ENCODE assay signal across 22 cellular contexts in genomic region chr17:37746617-37747016, GRCh38. TPM values are rescaled to one million over a fixed set of nuclear protein-coding genes. Genes with fewer than 3 reads are reported as not detected.
A peak's percentile ranks its signal among the peaks of the same experiment; 100 is the strongest.
DNase-seq lines count a peak whose midpoint lies in the region; TF ChIP-seq lines count a peak whose summit lies in the region.
"Had no signal": no experiment of that assay in that cellular context is flagged by ENCODE, and none has a peak within 500 bp of the region (broad histone marks: within the 10 kb centered on the region; RNA-seq: fewer than 3 reads in every experiment).

No MANE protein-coding gene starts in this region.

- H3K23ac ChIP-seq in mesenchymal stem cell (ENCODE audit: low read length in 2 of 2): peak overlapping the region in 1 of 2 experiments; percentile 52

- no peak overlapping the region for H2AFZ ChIP-seq in mesenchymal stem cell (ENCODE audit: low read depth, low read length)

- TF ChIP-seq CTCF in HEK293 (tag by site-specific recombination; IDR thresholded peaks at IDR 0.05) (no peak), transverse colon (IDR thresholded peaks at IDR 0.05) (no peak)

- in situ Hi-C loops in transverse colon (cut with MboI; ENCODE audit: low pct_ligation_motif_present in 1 of 4, low pct_unique_long_range_greater_than_20kb in 1 of 4, low sequenced_read_pairs in 3 of 4): no loop called here

- CTCF ChIA-PET in HEK293 (lab: Yijun Ruan, JAX): interaction anchor here (0.6 to 2.1 kb wide), 2 partner anchors 23 to 51 kb away, joined by 3 to 8 read pairs; no protein-coding TSS in a partner anchor
- CTCF ChIA-PET in activated CD4-positive, alpha-beta T cell treated with anti-CD3 and anti-CD28 coated beads, Interleukin-2, amount 10 ng/mL, durations not matched to agents 7 days and 5 days (lab: Charles Lee): no interaction called here

- H3K27me3 ChIP-seq in duodenal mucosa (ENCODE audit: control insufficient read depth in 1 of 2, insufficient read depth in 2 of 2, low read length in 2 of 2) (peaks cover 18 to 27% of the 10 kb centered on the region in 2 donors), mesenchymal stem cell (ENCODE audit: control insufficient read depth in 1 of 2, insufficient read depth in 1 of 2, low read length in 2 of 2) (peaks cover 0 to 84% of the 10 kb centered on the region in 2 experiments), transverse colon (peaks cover 69% of the 10 kb centered on the region)

- intact Hi-C loops in transverse colon (cut with DNase I; ENCODE audit: low total_unique reads): no loop called here
- intact Hi-C loops in activated CD4-positive, alpha-beta T cell treated with anti-CD3 and anti-CD28 coated beads, Interleukin-2, amount 10 ng/mL, durations not matched to agents 24 days and 14 days (cut with micrococcal nuclease): loop anchor here (5.0 kb wide), 2 partner anchors 44 to 46 kb away; no protein-coding TSS in a partner anchor

- no peak overlapping the region for H3K18ac ChIP-seq in mesenchymal stem cell (ENCODE audit: low read depth in 1 of 2, low read length in 2 of 2)

- no peak overlapping the region for H4K91ac ChIP-seq in mesenchymal stem cell (ENCODE audit: low read length)

- peak overlapping the region; percentile 15 for H2BK5ac ChIP-seq in mesenchymal stem cell (ENCODE audit: low read depth, low read length, poor library complexity, severe bottlenecking)

- peaks cover 23% of the 10 kb centered on the region for H3K4me1 Mint-ChIP-seq in activated CD4-positive, alpha-beta T cell treated with anti-CD3 and anti-CD28 coated beads, Interleukin-2, amount 10 ng/mL, durations not matched to agents 7 days and 5 days
- peaks cover 13% of the 10 kb centered on the region for H3K4me1 Mint-ChIP-seq in activated CD4-positive, alpha-beta T cell treated with anti-CD3 and anti-CD28 coated beads, Interleukin-2, amount 10 ng/mL, durations not matched to agents 24 days and 14 days

- H3K4me3 Mint-ChIP-seq in activated CD4-positive, alpha-beta T cell treated with anti-CD3 and anti-CD28 coated beads, Interleukin-2, amount 10 ng/mL, durations not matched to agents 7 days and 5 days: no peak overlapping the region
- H3K4me3 Mint-ChIP-seq in activated CD4-positive, alpha-beta T cell treated with anti-CD3 and anti-CD28 coated beads, Interleukin-2, amount 10 ng/mL, durations not matched to agents 24 days and 14 days: no peak overlapping the region

- DNase-seq in mesenchymal stem cell (no peak), transverse colon (no peak), NCI-H526 (lab: John Stamatoyannopoulos, UW) (no peak), DMS 273 (lab: John Stamatoyannopoulos, UW; ENCODE audit: unreplicated experiment) (no peak)
- DNase-seq in activated CD4-positive, alpha-beta T cell treated with anti-CD3 and anti-CD28 coated beads, Interleukin-2, amount 10 ng/mL, durations not matched to agents 7 days and 5 days: no peak
- no peak for DNase-seq in activated CD4-positive, alpha-beta T cell treated with anti-CD3 and anti-CD28 coated beads, Interleukin-2, amount 10 ng/mL, durations not matched to agents 24 days and 14 days
- DNase-seq: activated naive CD4-positive, alpha-beta T cell treated with Interleukin-2 at 50 U/mL for 16 hours; activated T-cell treated with anti-CD3 and anti-CD28 coated beads, Interleukin-2, amount 50 U/mL, for 48 hours; amygdala; NCI-H2171; NCI-H69; RPMI8226; small intestine; stimulated activated CD4-positive, alpha-beta T cell treated with anti-CD3 and anti-CD28 coated beads, Interleukin-2, amount 100 ng/mL, for 24 hours had no signal

- H3K36me3 Mint-ChIP-seq in activated CD4-positive, alpha-beta T cell treated with anti-CD3 and anti-CD28 coated beads, Interleukin-2, amount 10 ng/mL, durations not matched to agents 7 days and 5 days (ENCODE audit: low read depth): no peaks in the 10 kb centered on the region
- no peaks in the 10 kb centered on the region for H3K36me3 Mint-ChIP-seq in activated CD4-positive, alpha-beta T cell treated with anti-CD3 and anti-CD28 coated beads, Interleukin-2, amount 10 ng/mL, durations not matched to agents 24 days and 14 days (ENCODE audit: low read depth)

- H3K27ac Mint-ChIP-seq in activated CD4-positive, alpha-beta T cell treated with anti-CD3 and anti-CD28 coated beads, Interleukin-2, amount 10 ng/mL, durations not matched to agents 7 days and 5 days: no peak overlapping the region
- H3K27ac Mint-ChIP-seq in activated CD4-positive, alpha-beta T cell treated with anti-CD3 and anti-CD28 coated beads, Interleukin-2, amount 10 ng/mL, durations not matched to agents 24 days and 14 days: no peak overlapping the region

- peak overlapping the region; percentile 76 to 84 for H3K9ac ChIP-seq in duodenal mucosa (ENCODE audit: low read depth in 1 of 2, low read length in 2 of 2)
- no peak overlapping the region for H3K9ac ChIP-seq in mesenchymal stem cell (ENCODE audit: low read length)

- H3K79me1 ChIP-seq in mesenchymal stem cell (replicated peaks; ENCODE audit: low read length, poor library complexity, severe bottlenecking): no peaks in the 10 kb centered on the region

- no peak for TF ChIP-seq EP300 in transverse colon (IDR thresholded peaks at IDR 0.05; ENCODE audit: low read depth)

- H2BK12ac ChIP-seq in mesenchymal stem cell (ENCODE audit: low read length in 2 of 2): no peak overlapping the region

- no CpG with 5 or more reads among the region's 2 CpGs for WGBS in mesenchymal stem cell
- WGBS in transverse colon (ENCODE audit: low coverage in 1 of 2), 2 donors: 56% methylated on average over 2 of the region's 2 CpGs; no CpG with 5 or more reads in 1 of the 2 donors

- no peak overlapping the region for H3K14ac ChIP-seq in mesenchymal stem cell (ENCODE audit: low read length in 2 of 2)

- H3K4me1 ChIP-seq in HEK293 (ENCODE audit: control insufficient read depth, insufficient read depth, low read length): no peaks in the 10 kb centered on the region
- peaks cover 16 to 17% of the 10 kb centered on the region in 2 donors for H3K4me1 ChIP-seq in duodenal mucosa (ENCODE audit: control insufficient read depth in 1 of 2, insufficient read depth in 2 of 2, low read length in 2 of 2)
- peaks cover 3% of the 10 kb centered on the region for H3K4me1 ChIP-seq in mesenchymal stem cell (ENCODE audit: control insufficient read depth, insufficient read depth, low read depth, low read length)
- H3K4me1 ChIP-seq in transverse colon: peaks cover 0 to 40% (median 18%) of the 10 kb centered on the region in 4 donors

- TF ChIP-seq POLR2A in transverse colon (IDR thresholded peaks at IDR 0.05): no peak

- H2BK15ac ChIP-seq in mesenchymal stem cell (ENCODE audit: low read depth, poor library complexity, severe bottlenecking): no peak overlapping the region

- H3K27ac ChIP-seq in HEK293 (ENCODE audit: extremely low read depth, low read depth, low read length) (no peak overlapping the region), duodenal mucosa (ENCODE audit: low read depth, low read length) (peak overlapping the region; percentile 13), mesenchymal stem cell (ENCODE audit: low read length, poor library complexity, severe bottlenecking) (peak overlapping the region; percentile 88), transverse colon (peak overlapping the region; percentile 72 to 93 (median 87))
- H3K27ac ChIP-seq: cardiac muscle cell had no signal

- peak overlapping the region; percentile 82 for H2AK5ac ChIP-seq in mesenchymal stem cell (ENCODE audit: low read length, severe bottlenecking)

- H3K9me3 ChIP-seq in HEK293 (ENCODE audit: control insufficient read depth, insufficient read depth, low read depth, low read length): no peaks in the 10 kb centered on the region
- no peaks in the 10 kb centered on the region for H3K9me3 ChIP-seq in duodenal mucosa (ENCODE audit: control insufficient read depth in 1 of 2, low read length in 2 of 2)
- H3K9me3 ChIP-seq in mesenchymal stem cell (ENCODE audit: control insufficient read depth, low read length): no peaks in the 10 kb centered on the region
- no peaks in the 10 kb centered on the region for H3K9me3 ChIP-seq in transverse colon

- no peak overlapping the region for H4K8ac ChIP-seq in mesenchymal stem cell (ENCODE audit: low read length)

- POLR2A ChIA-PET in HEK293 (lab: Yijun Ruan, JAX): interaction anchor here (0.5 kb wide), 1 partner anchor 233 kb away, joined by 5 read pairs; no protein-coding TSS in a partner anchor
- POLR2A ChIA-PET in activated CD4-positive, alpha-beta T cell treated with anti-CD3 and anti-CD28 coated beads, Interleukin-2, amount 10 ng/mL, durations not matched to agents 7 days and 5 days (lab: Charles Lee): no interaction called here

- no peaks in the 10 kb centered on the region for H3K9me3 Mint-ChIP-seq in activated CD4-positive, alpha-beta T cell treated with anti-CD3 and anti-CD28 coated beads, Interleukin-2, amount 10 ng/mL, durations not matched to agents 7 days and 5 days
- H3K9me3 Mint-ChIP-seq in activated CD4-positive, alpha-beta T cell treated with anti-CD3 and anti-CD28 coated beads, Interleukin-2, amount 10 ng/mL, durations not matched to agents 24 days and 14 days: no peaks in the 10 kb centered on the region

- H3K36me3 ChIP-seq in HEK293 (ENCODE audit: control insufficient read depth in 2 of 2, insufficient read depth in 1 of 2, low read length in 2 of 2): no peaks in the 10 kb centered on the region
- H3K36me3 ChIP-seq in duodenal mucosa (ENCODE audit: control insufficient read depth in 1 of 2, insufficient read depth in 2 of 2, low read length in 2 of 2): no peaks in the 10 kb centered on the region
- peaks cover 0 to 17% of the 10 kb centered on the region in 2 experiments for H3K36me3 ChIP-seq in mesenchymal stem cell (ENCODE audit: control insufficient read depth in 1 of 2, insufficient read depth in 2 of 2, low read depth in 1 of 2, low read length in 2 of 2)
- no peaks in the 10 kb centered on the region for H3K36me3 ChIP-seq in transverse colon
- H3K36me3 ChIP-seq: cardiac muscle cell had no signal

- peak overlapping the region; percentile 90 for H3K4me2 ChIP-seq in mesenchymal stem cell (ENCODE audit: low read length, poor library complexity, severe bottlenecking)

- H3K4me3 ChIP-seq in HEK293 (ENCODE audit: low read depth, low read length) (no peak overlapping the region), duodenal mucosa (ENCODE audit: low read depth in 1 of 2, low read length in 2 of 2) (peak overlapping the region; percentile 76 to 82), mesenchymal stem cell (ENCODE audit: insufficient read depth in 1 of 2, low read depth in 1 of 2, low read length in 2 of 2) (peak overlapping the region in 1 of 2 experiments; percentile 52), transverse colon (peak overlapping the region in 3 of 4 donors; percentile 44 to 69 (median 52))
- H3K4me3 ChIP-seq: cardiac muscle cell, lung had no signal

- no peak overlapping the region for H2BK120ac ChIP-seq in mesenchymal stem cell (ENCODE audit: low read depth, low read length)

- H3K4ac ChIP-seq in mesenchymal stem cell (ENCODE audit: low read depth in 1 of 2, low read length in 2 of 2): no peak overlapping the region

- peaks cover 78% of the 10 kb centered on the region for H3K27me3 Mint-ChIP-seq in activated CD4-positive, alpha-beta T cell treated with anti-CD3 and anti-CD28 coated beads, Interleukin-2, amount 10 ng/mL, durations not matched to agents 7 days and 5 days
- peaks cover 60% of the 10 kb centered on the region for H3K27me3 Mint-ChIP-seq in activated CD4-positive, alpha-beta T cell treated with anti-CD3 and anti-CD28 coated beads, Interleukin-2, amount 10 ng/mL, durations not matched to agents 24 days and 14 days

RNA-seq across cellular contexts. Expression of gene HNF1B, which starts 1.8 kb away (rescaled TPM):
- polyA plus RNA-seq in mesenchymal stem cell (2013, experiment 1 of 2): 0.03 TPM
- polyA plus RNA-seq in mesenchymal stem cell (2013, experiment 2 of 2): 0.03 TPM
- 10 to 100 TPM; 22.7 to 35.2 (median 24.9) TPM for total RNA-seq in transverse colon
- total RNA-seq in activated CD4-positive, alpha-beta T cell treated with anti-CD3 and anti-CD28 coated beads, Interleukin-2, amount 10 ng/mL, durations not matched to agents 7 days and 5 days: under 1 TPM in 1 of 2 experiments, not detected in 1; 0.08 TPM
- total RNA-seq in activated CD4-positive, alpha-beta T cell treated with anti-CD3 and anti-CD28 coated beads, Interleukin-2, amount 10 ng/mL, durations not matched to agents 24 days and 14 days: 2.2 and 2.9 TPM in 2 replicates
- total RNA-seq: cardiac muscle cell, fibroblast of lung, H4, temporal lobe had no signal
- polyA plus RNA-seq: cardiac muscle cell, CD14-positive monocyte, fibroblast of lung had no signal
